ENCODE assay signal across 9 cellular contexts in the genomic region with DNA sequence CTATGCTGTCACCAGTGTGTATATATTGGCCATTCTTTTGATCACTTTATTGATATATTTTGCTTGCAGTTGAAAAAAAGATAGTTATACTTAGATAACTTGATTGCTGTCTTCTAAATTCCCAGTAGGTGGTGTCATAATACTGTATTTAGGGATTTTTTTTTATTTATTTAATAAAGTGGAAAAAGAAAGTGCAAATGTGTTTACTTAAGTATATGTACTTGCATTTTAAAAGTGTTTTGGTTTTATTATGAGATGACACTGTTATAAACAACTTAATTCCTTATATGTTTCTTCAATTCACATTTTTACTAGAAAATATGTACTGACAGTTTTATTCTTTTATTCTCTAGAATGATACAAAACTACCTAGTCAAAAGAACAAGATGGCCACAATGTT.
DNase-seq lines count a peak whose midpoint lies in the region; ATAC-seq, FAIRE-seq and TF ChIP-seq lines count a peak whose summit lies in the region.
"Had no signal": no experiment of that assay in that cellular context is flagged by ENCODE, and none has a peak within 500 bp of the region (broad histone marks: within the 10 kb centered on the region; RNA-seq: fewer than 3 reads in every experiment).

No MANE protein-coding gene starts in this region.

- intact Hi-C loops in dorsolateral prefrontal cortex (cut with DNase I), result loop anchor here in 1 of 2 donors (10.0 kb wide), 1 partner anchor 1150 kb away; no protein-coding TSS in a partner anchor

- no peaks in the 10 kb centered on the region for H3K4me1 Mint-ChIP-seq in progenitor cell of endocrine pancreas (ENCODE audit: low read depth)
- H3K4me1 Mint-ChIP-seq: stimulated activated effector memory CD8-positive, alpha-beta T cell treated with anti-CD3 and anti-CD28 coated beads, Interleukin-12 subunit alpha, Interleukin-12 subunit beta, amount 100 ng/mL, for 72 hours had no signal

- DNase-seq in NCI-H460 (ENCODE audit: extremely low read depth, low read depth) (peak; percentile 1), dorsolateral prefrontal cortex (no peak), progenitor cell of endocrine pancreas (ENCODE audit: low spot score, unreplicated experiment) (no peak), NCI-H510A treated with DMSO at 0.1 percent for 48 hours (lab: John Stamatoyannopoulos, UW) (no peak), T-helper 2 cell (no peak)
- DNase-seq: amniotic stem cell had no signal

- peak; percentile 73 for FAIRE-seq in G401.6 (lab: Jason Lieb, UNC)

- ATAC-seq in GM18520 (IDR thresholded peaks at IDR 0.05; ENCODE audit: unreplicated experiment), result no peak
- ATAC-seq: stimulated activated effector memory CD8-positive, alpha-beta T cell treated with anti-CD3 and anti-CD28 coated beads, Interleukin-12 subunit alpha, Interleukin-12 subunit beta, amount 100 ng/mL, for 72 hours had no signal

- no peak overlapping the region for H3K4me3 Mint-ChIP-seq in progenitor cell of endocrine pancreas (ENCODE audit: low read depth)
- H3K4me3 Mint-ChIP-seq: stimulated activated effector memory CD8-positive, alpha-beta T cell treated with anti-CD3 and anti-CD28 coated beads, Interleukin-12 subunit alpha, Interleukin-12 subunit beta, amount 100 ng/mL, for 72 hours had no signal

- H3K9me3 Mint-ChIP-seq in progenitor cell of endocrine pancreas (ENCODE audit: low read depth), result peaks cover 22% of the 10 kb centered on the region

- H3K27me3 ChIP-seq in dorsolateral prefrontal cortex, result no peaks in the 10 kb centered on the region

- peak overlapping the region in 2 of 59 donors; percentile 4 for H3K4me3 ChIP-seq in dorsolateral prefrontal cortex

- H3K27me3 Mint-ChIP-seq in progenitor cell of endocrine pancreas, result no peaks in the 10 kb centered on the region

- H3K27ac ChIP-seq in dorsolateral prefrontal cortex, result no peak overlapping the region

- no peak overlapping the region for H3K27ac Mint-ChIP-seq in progenitor cell of endocrine pancreas
- H3K27ac Mint-ChIP-seq: stimulated activated effector memory CD8-positive, alpha-beta T cell treated with anti-CD3 and anti-CD28 coated beads, Interleukin-12 subunit alpha, Interleukin-12 subunit beta, amount 100 ng/mL, for 72 hours had no signal

- peaks cover 12% of the 10 kb centered on the region for H3K36me3 Mint-ChIP-seq in progenitor cell of endocrine pancreas (ENCODE audit: insufficient read depth)

- TF ChIP-seq CTCF in dorsolateral prefrontal cortex (IDR thresholded peaks at IDR 0.05 in 54 of 56, conservative IDR thresholded peaks at IDR 0.05 in 2 of 56; ENCODE audit: low read depth in 1 of 56, partially characterized antibody in 56 of 56), result peak in 54 of 56 donors; percentile 33 to 75 (median 56)
- peak; percentile 64 for TF ChIP-seq CTCF in progenitor cell of endocrine pancreas (IDR thresholded peaks at IDR 0.05; ENCODE audit: unreplicated experiment)
